28 cellular contexts compared by ENCODE assay signal in genomic region chr1:21283524-21283923, GRCh38.
"Had no signal": no experiment of that assay in that cellular context is flagged by ENCODE, and none has a peak within 500 bp of the region (broad histone marks: within the 10 kb centered on the region; RNA-seq: fewer than 3 reads in every experiment).

No MANE protein-coding gene starts in this region.

- H3K4me1 ChIP-seq: uterus had no signal

- ATAC-seq: activated CD8-positive, alpha-beta memory T cell treated with anti-CD3 and anti-CD28 coated beads, Interleukin-2, amount 10 ng/mL, durations not matched to agents 7 days and 5 days; activated CD8-positive, alpha-beta T cell treated with anti-CD3 and anti-CD28 coated beads for 36 hours; left lobe of liver; natural killer cell; pancreas; right lobe of liver; stimulated activated effector memory CD8-positive, alpha-beta T cell treated with anti-CD3 and anti-CD28 coated beads, Interleukin-12 subunit alpha, Interleukin-12 subunit beta, amount 100 ng/mL, for 72 hours had no signal

- H3K9me3 Mint-ChIP-seq: activated CD4-positive, alpha-beta T cell treated with anti-CD3 and anti-CD28 coated beads, Interleukin-2, amount 10 ng/mL, durations not matched to agents 7 days and 5 days; activated CD8-positive, alpha-beta T cell treated with anti-CD3 and anti-CD28 coated beads for 36 hours; activated naive CD8-positive, alpha-beta T cell treated with anti-CD3 and anti-CD28 coated beads, Interleukin-2, amount 10 ng/mL, durations not matched to agents 7 days and 5 days; endodermal cell; natural killer cell; stimulated activated effector memory CD8-positive, alpha-beta T cell treated with anti-CD3 and anti-CD28 coated beads, Interleukin-12 subunit alpha, Interleukin-12 subunit beta, amount 100 ng/mL, for 72 hours had no signal

- H3K27ac Mint-ChIP-seq: activated CD4-positive, alpha-beta T cell treated with anti-CD3 and anti-CD28 coated beads, Interleukin-2, amount 10 ng/mL, durations not matched to agents 7 days and 5 days; activated CD8-positive, alpha-beta memory T cell treated with anti-CD3 and anti-CD28 coated beads, Interleukin-2, amount 10 ng/mL, durations not matched to agents 7 days and 5 days; activated naive CD8-positive, alpha-beta T cell treated with anti-CD3 and anti-CD28 coated beads, Interleukin-2, amount 10 ng/mL, durations not matched to agents 7 days and 5 days; endodermal cell; natural killer cell; stimulated activated effector memory CD8-positive, alpha-beta T cell treated with anti-CD3 and anti-CD28 coated beads, Interleukin-12 subunit alpha, Interleukin-12 subunit beta, amount 100 ng/mL, for 72 hours had no signal

- DNase-seq: activated CD4-positive, alpha-beta T cell treated with anti-CD3 and anti-CD28 coated beads, Interleukin-2, amount 10 ng/mL, durations not matched to agents 7 days and 5 days; activated CD4-positive, CD25-positive, alpha-beta regulatory T cell treated with anti-CD3 and anti-CD28 coated beads, Interleukin-2, amount 50 U/mL, for 72 hours; activated CD8-positive, alpha-beta memory T cell treated with anti-CD3 and anti-CD28 coated beads, Interleukin-2, amount 10 ng/mL, durations not matched to agents 7 days and 5 days; activated CD8-positive, alpha-beta T cell treated with anti-CD3 and anti-CD28 coated beads for 36 hours; activated naive CD4-positive, alpha-beta T cell treated with Interleukin-2 at 50 U/mL for 16 hours; activated naive CD8-positive, alpha-beta T cell treated with anti-CD3 and anti-CD28 coated beads, Interleukin-2, amount 10 ng/mL, durations not matched to agents 7 days and 5 days; activated T-cell treated with anti-CD3 and anti-CD28 coated beads for 4 hours; amniotic stem cell; cerebellar nuclear complex; endodermal cell; foreskin fibroblast; kidney; midbrain; natural killer cell; right lobe of liver; stimulated activated CD4-positive, alpha-beta T cell treated with anti-CD3 and anti-CD28 coated beads, Interleukin-2, amount 100 ng/mL, for 24 hours; testis; trophoblast cell; uterus; WERI-Rb-1 had no signal

- H3K36me3 Mint-ChIP-seq: natural killer cell had no signal

- H3K27me3 ChIP-seq: neutrophil, pancreas, right lobe of liver, testis, uterus had no signal

- H3K9me3 ChIP-seq: neutrophil, pancreas, right lobe of liver, testis, uterus had no signal

- H3K27me3 Mint-ChIP-seq: activated CD4-positive, alpha-beta T cell treated with anti-CD3 and anti-CD28 coated beads, Interleukin-2, amount 10 ng/mL, durations not matched to agents 7 days and 5 days; activated CD8-positive, alpha-beta memory T cell treated with anti-CD3 and anti-CD28 coated beads, Interleukin-2, amount 10 ng/mL, durations not matched to agents 7 days and 5 days; activated CD8-positive, alpha-beta T cell treated with anti-CD3 and anti-CD28 coated beads for 36 hours; activated naive CD8-positive, alpha-beta T cell treated with anti-CD3 and anti-CD28 coated beads, Interleukin-2, amount 10 ng/mL, durations not matched to agents 7 days and 5 days had no signal

- H3K27ac ChIP-seq: coronary artery, epithelial cell of prostate, neutrophil, right lobe of liver, uterus, WERI-Rb-1 had no signal

- H3K4me3 Mint-ChIP-seq: activated CD4-positive, alpha-beta T cell treated with anti-CD3 and anti-CD28 coated beads, Interleukin-2, amount 10 ng/mL, durations not matched to agents 7 days and 5 days; activated CD8-positive, alpha-beta memory T cell treated with anti-CD3 and anti-CD28 coated beads, Interleukin-2, amount 10 ng/mL, durations not matched to agents 7 days and 5 days; activated CD8-positive, alpha-beta T cell treated with anti-CD3 and anti-CD28 coated beads for 36 hours; activated naive CD8-positive, alpha-beta T cell treated with anti-CD3 and anti-CD28 coated beads, Interleukin-2, amount 10 ng/mL, durations not matched to agents 7 days and 5 days; endodermal cell; natural killer cell; stimulated activated effector memory CD8-positive, alpha-beta T cell treated with anti-CD3 and anti-CD28 coated beads, Interleukin-12 subunit alpha, Interleukin-12 subunit beta, amount 100 ng/mL, for 72 hours had no signal

- H3K4me3 ChIP-seq: coronary artery, lung, pancreas, right lobe of liver, skin epidermis, testis, uterus had no signal

- H3K36me3 ChIP-seq: pancreas, right lobe of liver, uterus, WERI-Rb-1 had no signal
